Comparison of ENCODE assay signal across 9 cellular contexts in the genomic region with DNA sequence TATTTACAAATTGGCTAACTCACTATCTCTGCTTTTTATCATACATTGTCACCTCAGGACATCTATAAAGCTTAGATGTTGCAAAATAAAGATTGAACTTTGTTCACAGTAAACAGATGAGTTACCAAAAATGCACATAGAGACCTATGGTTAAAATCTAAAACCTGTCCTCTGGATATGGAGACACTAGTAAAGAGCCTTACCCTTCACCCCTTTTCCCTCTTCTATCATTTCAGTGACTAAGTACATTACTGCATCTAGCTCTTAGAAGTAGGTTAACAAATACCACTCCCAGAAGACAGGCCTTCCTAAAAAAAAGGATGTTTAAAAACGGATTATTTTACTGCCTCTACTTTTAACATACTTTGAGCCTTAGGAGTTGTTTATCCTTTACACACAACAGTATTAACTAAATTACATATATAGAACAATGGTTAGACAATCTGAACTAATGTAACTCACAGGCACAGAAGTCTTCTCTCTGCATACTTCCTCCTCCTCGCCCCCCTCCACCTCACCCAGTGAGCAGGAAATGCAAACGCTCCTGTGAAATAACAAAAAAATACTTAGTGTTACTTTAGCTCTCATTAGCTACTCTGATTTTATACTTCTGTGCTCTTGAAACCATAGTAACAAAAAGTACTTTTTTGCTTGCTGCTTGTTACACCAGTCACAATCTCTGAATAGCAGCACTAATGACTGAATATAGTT. TPM values are rescaled to one million over a fixed set of nuclear protein-coding genes. Genes with fewer than 3 reads are reported as not detected.
DNase-seq lines count a peak whose midpoint lies in the region; ATAC-seq, FAIRE-seq and TF ChIP-seq lines count a peak whose summit lies in the region.
"Had no signal": no experiment of that assay in that cellular context is flagged by ENCODE, and none has a peak within 500 bp of the region (broad histone marks: within the 10 kb centered on the region; RNA-seq: fewer than 3 reads in every experiment).

No MANE protein-coding gene starts in this region.

- no peaks in the 10 kb centered on the region for H3K27me3 ChIP-seq in ACC112 (ENCODE audit: insufficient read depth, low read length)
- H3K27me3 ChIP-seq in H9 (ENCODE audit: insufficient read depth, low read length): no peaks in the 10 kb centered on the region
- H3K27me3 ChIP-seq in HepG2 (ENCODE audit: control insufficient read depth in 1 of 2, insufficient read depth in 2 of 2, low read length in 2 of 2): no peaks in the 10 kb centered on the region
- no peaks in the 10 kb centered on the region for H3K27me3 ChIP-seq in foreskin keratinocyte

- POLR2A ChIA-PET in HepG2 (lab: Yijun Ruan, JAX): interaction anchor here (1.5 to 2.5 kb wide), 2 partner anchors 24 to 46 kb away, joined by 3 to 8 read pairs; a partner anchor contains a TSS

- no peak overlapping the region for H3K23ac ChIP-seq in H9 (ENCODE audit: insufficient read length, low read depth, low read length)

- ATAC-seq in HepG2 (no peak; the same call in 2 of the 3 replicates), foreskin keratinocyte (no peak), HG03025 (IDR thresholded peaks at IDR 0.05; ENCODE audit: low FRiP score, unreplicated experiment) (no peak)

- no TSS peak for BruUV-seq in HepG2 (replicated peaks; lab: Mats Ljungman, UMichigan)

- H3K9me3 ChIP-seq in H9 (ENCODE audit: control insufficient read depth, low read depth, low read length): no peaks in the 10 kb centered on the region
- no peaks in the 10 kb centered on the region for H3K9me3 ChIP-seq in HepG2 (ENCODE audit: low read length)

- WGBS in H9 (ENCODE audit: extremely low coverage, insufficient read length, low lambda C conversion rate): no CpG with 5 or more reads among the region's 3 CpGs
- WGBS in HepG2 (ENCODE audit: low lambda C conversion rate): 81% methylated on average over 3 of the region's 3 CpGs

- no peak for TF ChIP-seq RAD21 in HepG2 (CRISPR knock-in tag; IDR thresholded peaks at IDR 0.05)

- no peak overlapping the region for H2BK120ac ChIP-seq in H9 (ENCODE audit: low read depth, low read length, poor library complexity, severe bottlenecking)

- TF ChIP-seq EP300 in HepG2 (IDR thresholded peaks at IDR 0.05; ENCODE audit: low read depth in 2 of 2, low read length in 2 of 2) (no peak), HepG2 (CRISPR knock-in tag; IDR thresholded peaks at IDR 0.05; ENCODE audit: borderline replicate concordance) (no peak)

- H2BK12ac ChIP-seq in H9 (ENCODE audit: insufficient read length, low read depth, low read length): no peak overlapping the region

- H2BK20ac ChIP-seq in H9 (ENCODE audit: low read depth, low read length, poor library complexity, severe bottlenecking): no peak overlapping the region

- H4K20me1 ChIP-seq in H9 (ENCODE audit: control insufficient read depth, insufficient read depth, insufficient read length) (no peaks in the 10 kb centered on the region), HepG2 (ENCODE audit: insufficient read depth, low read length) (peaks cover 31% of the 10 kb centered on the region)

- H2BK15ac ChIP-seq in H9 (ENCODE audit: low read depth, low read length): no peak overlapping the region

- DNase-seq in H9 (no peak), amniotic epithelial cell (ENCODE audit: low read depth) (peak; percentile 35), HepG2 (ENCODE audit: low spot score) (no peak), foreskin keratinocyte (no peak), NCI-H1417 treated with DMSO at 0.1 percent for 48 hours (lab: John Stamatoyannopoulos, UW) (no peak), NCI-H446 treated with DMSO at 0.1 percent for 48 hours (lab: John Stamatoyannopoulos, UW) (no peak)
- DNase-seq: NCI-H524 had no signal

- CTCF ChIA-PET in HepG2 (lab: Yijun Ruan, JAX; ENCODE audit: low intra/inter-chr PET ratio, low total read pairs): no interaction called here

- H2BK5ac ChIP-seq in H9 (ENCODE audit: insufficient read length, low read length): no peak overlapping the region

- in situ Hi-C loops in HepG2 (cut with HindIII; ENCODE audit: extremely low pct_ligation_motif_present, low pct_unique_long_range_greater_than_20kb): no loop called here

- H3K27me3 Mint-ChIP-seq in H9 (ENCODE audit: low read depth): no peaks in the 10 kb centered on the region

- peaks cover 25 to 38% of the 10 kb centered on the region in 2 experiments for H3K4me1 Mint-ChIP-seq in H9

- intact Hi-C loops in HepG2 (cut with micrococcal nuclease; ENCODE audit: unreplicated experiment): no loop called here

- H3K4ac ChIP-seq in H9 (ENCODE audit: low read depth, low read length): no peak overlapping the region

- 0 out of 2 replicates have a peak overlapping the region, but pooled peaks have one; percentile 32 for H3K27ac ChIP-seq in ACC112 (ENCODE audit: low read depth, low read length)
- H3K27ac ChIP-seq in H9 (ENCODE audit: insufficient read length, low read depth, low read length): no peak overlapping the region
- no peak overlapping the region for H3K27ac ChIP-seq in HepG2 (ENCODE audit: extremely low read length, insufficient read depth, low read length)
- no peak overlapping the region for H3K27ac ChIP-seq in foreskin keratinocyte

- H3K9ac ChIP-seq in H9 (ENCODE audit: extremely low read depth, insufficient read length, low read length) (no peak overlapping the region), HepG2 (ENCODE audit: insufficient read depth, low read depth, low read length) (no peak overlapping the region)

- FAIRE-seq in HepG2 (lab: Jason Lieb, UNC): no peak

- TF ChIP-seq POLR2A in HepG2 (IDR thresholded peaks at IDR 0.05; ENCODE audit: insufficient read depth in 1 of 2, low read depth in 2 of 2, low read length in 2 of 2): no peak

- no peak overlapping the region for H4K91ac ChIP-seq in H9 (ENCODE audit: insufficient read length, low read depth, low read length)

- H2AK5ac ChIP-seq in H9 (ENCODE audit: insufficient read length, low read length): no peak overlapping the region

- peak overlapping the region in 1 of 2 experiments; percentile 50; a peak in 2 of 5 replicates for H3K4me3 Mint-ChIP-seq in H9

- no peak overlapping the region for H3T11ph ChIP-seq in H9 (ENCODE audit: low read length)

- no peak overlapping the region for H3K56ac ChIP-seq in H9 (ENCODE audit: insufficient read length, low read depth, low read length)

- H3K9me3 Mint-ChIP-seq in H9: no peaks in the 10 kb centered on the region

- no peak overlapping the region for H2AFZ ChIP-seq in ACC112 (ENCODE audit: low read length, unreplicated experiment)
- H2AFZ ChIP-seq in H9 (ENCODE audit: low read length): no peak overlapping the region
- H2AFZ ChIP-seq in HepG2 (ENCODE audit: low read length): no peak overlapping the region

- H3K79me2 ChIP-seq in ACC112 (ENCODE audit: control insufficient read depth, insufficient read depth, low read length, unreplicated experiment) (peaks cover 81% of the 10 kb centered on the region), H9 (ENCODE audit: insufficient read depth, low read length) (peaks cover 8% of the 10 kb centered on the region; the same call in 1 of the 2 replicates), HepG2 (ENCODE audit: insufficient read depth, low read length) (peaks cover 65% of the 10 kb centered on the region)

- H4K5ac ChIP-seq in H9 (ENCODE audit: insufficient read length, low read depth, low read length): no peak overlapping the region

- H3K18ac ChIP-seq in H9 (ENCODE audit: insufficient read length, low read depth, low read length): no peak overlapping the region

- no peaks in the 10 kb centered on the region for H3K79me1 ChIP-seq in H9 (ENCODE audit: insufficient read depth, low read depth, low read length, poor library complexity, severe bottlenecking)

- H3K4me1 ChIP-seq in ACC112 (ENCODE audit: control insufficient read depth, insufficient read depth, low read length, unreplicated experiment) (peaks cover 29% of the 10 kb centered on the region), H9 (ENCODE audit: insufficient read depth, low read length) (peaks cover 4% of the 10 kb centered on the region; the same call in 1 of the 2 replicates), HepG2 (ENCODE audit: insufficient read depth, low read length) (peaks cover 28% of the 10 kb centered on the region), foreskin keratinocyte (peaks cover 9% of the 10 kb centered on the region)

- H3K36me3 Mint-ChIP-seq in H9 (ENCODE audit: insufficient read depth in 1 of 3, low read depth in 3 of 3): peaks cover 14 to 31% (median 31%) of the 10 kb centered on the region in 3 experiments; a peak in 5 of 7 replicates

- peak overlapping the region; percentile 17 to 87 (median 33); a peak in 5 of 7 replicates for H3K27ac Mint-ChIP-seq in H9

- no peak overlapping the region for H3K4me2 ChIP-seq in H9 (ENCODE audit: insufficient read depth, insufficient read length, low read length)
- no peak overlapping the region for H3K4me2 ChIP-seq in HepG2 (ENCODE audit: low read depth, low read length)

- H3K14ac ChIP-seq in H9 (ENCODE audit: insufficient read depth, low read length): no peak overlapping the region

- no peak overlapping the region for H4K8ac ChIP-seq in H9 (replicated peaks; ENCODE audit: insufficient read length, low read depth, low read length)

- H3K23me2 ChIP-seq in H9 (ENCODE audit: insufficient read length, low read depth, low read length, poor library complexity, severe bottlenecking): no peaks in the 10 kb centered on the region

- H3K36me3 ChIP-seq in ACC112 (ENCODE audit: insufficient read depth, low read length): peaks cover 25% of the 10 kb centered on the region
- peaks cover 13 to 48% of the 10 kb centered on the region in 2 experiments for H3K36me3 ChIP-seq in HepG2 (replicated peaks in 1 of 2; ENCODE audit: control insufficient read depth in 1 of 2, insufficient read depth in 2 of 2, low read length in 2 of 2)

- no peak for TF ChIP-seq CTCF in H9 (conservative IDR thresholded peaks at IDR 0.05)
- no peak for TF ChIP-seq CTCF in HepG2 (CRISPR knock-in tag; IDR thresholded peaks at IDR 0.05)
- no peak for TF ChIP-seq CTCF in foreskin keratinocyte (conservative IDR thresholded peaks at IDR 0.05)

- H3K4me3 ChIP-seq in ACC112 (ENCODE audit: low read depth, low read length) (no peak overlapping the region), HepG2 (replicated peaks in 1 of 3; ENCODE audit: insufficient read depth in 1 of 3, low read depth in 2 of 3, low read length in 3 of 3) (no peak overlapping the region)

RNA-seq across cellular contexts. Expression of a gene that starts 23.3 kb away (rescaled TPM):
- total RNA-seq in H9 (2021) (87.6 and 93.3 TPM in 2 replicates), HepG2 (2016; rRNA removed; fragmentation: Illumina TruSeq; extraction: Trizol) (30.4 and 66.4 TPM in 2 replicates), foreskin keratinocyte (21.1 and 22.1 TPM in 2 replicates)
- total RNA-seq in HepG2 (2016; cell fraction: cytosol; rRNA removed; fragmentation: Illumina TruSeq; extraction: Trizol; ENCODE audit: low read depth): 4.8 and 10.3 TPM in 2 replicates
- 28.4 and 65.6 TPM in 2 replicates for total RNA-seq in HepG2 (2016; cell fraction: insoluble cytoplasmic fraction; rRNA removed; fragmentation: Illumina TruSeq; extraction: Trizol)
- total RNA-seq in HepG2 (2016; cell fraction: membrane; rRNA removed; fragmentation: Illumina TruSeq; extraction: Trizol): 15.3 and 17.3 TPM in 2 replicates
- 42.4 and 45.9 TPM in 2 replicates for total RNA-seq in HepG2 (2016; cell fraction: nucleus; rRNA removed; fragmentation: Illumina TruSeq; extraction: Trizol)
- polyA plus RNA-seq in HepG2 (2011; rRNA removed) (19.1 and 24.2 TPM in 2 replicates), foreskin keratinocyte (4.6 and 5.8 TPM in 2 replicates)
- polyA plus RNA-seq in HepG2 (2011; cell fraction: cytosol; rRNA removed): 8.7 and 13.2 TPM in 2 replicates
- 16.6 and 19.4 TPM in 2 replicates for polyA plus RNA-seq in HepG2 (2011; cell fraction: nucleus; rRNA removed)
- 28.6 and 38.1 TPM in 2 replicates for polyA plus RNA-seq in HepG2 (2012)
- polyA plus RNA-seq in HepG2 (2016; cell fraction: cytosol; fragmentation: Illumina TruSeq; extraction: Trizol; ENCODE audit: low read depth): 1.3 and 1.4 TPM in 2 replicates
- polyA plus RNA-seq in HepG2 (2016; cell fraction: insoluble cytoplasmic fraction; fragmentation: Illumina TruSeq; extraction: Trizol; ENCODE audit: low read depth): 42.2 and 43.3 TPM in 2 replicates
- polyA plus RNA-seq in HepG2 (2016; cell fraction: membrane; fragmentation: Illumina TruSeq; extraction: Trizol; ENCODE audit: low read depth): 4.5 and 5.2 TPM in 2 replicates
- 37.4 and 43.1 TPM in 2 replicates for polyA plus RNA-seq in HepG2 (2016; cell fraction: nucleus; fragmentation: Illumina TruSeq; extraction: Trizol; ENCODE audit: insufficient read depth, low read depth)
- 21.8 and 39.0 TPM in 2 replicates for polyA minus RNA-seq in HepG2 (2011; rRNA and poly(A)+ RNA removed; ENCODE audit: low replicate concordance)
- polyA minus RNA-seq in HepG2 (2011; cell fraction: cytosol; rRNA and poly(A)+ RNA removed): 40.3 and 45.6 TPM in 2 replicates
- polyA minus RNA-seq in HepG2 (2011; cell fraction: nucleus; rRNA and poly(A)+ RNA removed): 82.4 and 84.9 TPM in 2 replicates

RNA-seq across cellular contexts. Expression of a gene that starts 46.1 kb away (rescaled TPM):
- total RNA-seq in H9 (2021): 2.4 and 3.1 TPM in 2 replicates
- 5.4 and 6.5 TPM in 2 replicates for total RNA-seq in HepG2 (2016; rRNA removed; fragmentation: Illumina TruSeq; extraction: Trizol)
- 5.6 and 5.8 TPM in 2 replicates for total RNA-seq in HepG2 (2016; cell fraction: cytosol; rRNA removed; fragmentation: Illumina TruSeq; extraction: Trizol; ENCODE audit: low read depth)
- 5.2 and 6.7 TPM in 2 replicates for total RNA-seq in HepG2 (2016; cell fraction: insoluble cytoplasmic fraction; rRNA removed; fragmentation: Illumina TruSeq; extraction: Trizol)
- total RNA-seq in HepG2 (2016; cell fraction: membrane; rRNA removed; fragmentation: Illumina TruSeq; extraction: Trizol): 4.9 and 5.6 TPM in 2 replicates
- 2.7 and 3.7 TPM in 2 replicates for total RNA-seq in HepG2 (2016; cell fraction: nucleus; rRNA removed; fragmentation: Illumina TruSeq; extraction: Trizol)
- polyA plus RNA-seq in HepG2 (2011; rRNA removed): 3.5 and 3.6 TPM in 2 replicates
- 1.8 and 3.1 TPM in 2 replicates for polyA plus RNA-seq in HepG2 (2011; cell fraction: cytosol; rRNA removed)
- polyA plus RNA-seq in HepG2 (2011; cell fraction: nucleus; rRNA removed): 2.0 and 3.1 TPM in 2 replicates
- 2.5 and 4.5 TPM in 2 replicates for polyA plus RNA-seq in HepG2 (2012)
- 4.8 and 5.7 TPM in 2 replicates for polyA plus RNA-seq in HepG2 (2016; cell fraction: cytosol; fragmentation: Illumina TruSeq; extraction: Trizol; ENCODE audit: low read depth)
- polyA plus RNA-seq in HepG2 (2016; cell fraction: insoluble cytoplasmic fraction; fragmentation: Illumina TruSeq; extraction: Trizol; ENCODE audit: low read depth): 6.6 and 8.7 TPM in 2 replicates
- 4.1 and 6.7 TPM in 2 replicates for polyA plus RNA-seq in HepG2 (2016; cell fraction: membrane; fragmentation: Illumina TruSeq; extraction: Trizol; ENCODE audit: low read depth)
- polyA plus RNA-seq in HepG2 (2016; cell fraction: nucleus; fragmentation: Illumina TruSeq; extraction: Trizol; ENCODE audit: insufficient read depth, low read depth): 5.0 and 5.8 TPM in 2 replicates
- polyA minus RNA-seq in HepG2 (2011; rRNA and poly(A)+ RNA removed; ENCODE audit: low replicate concordance): 2.5 and 7.9 TPM in 2 replicates
- 2.1 and 2.3 TPM in 2 replicates for polyA minus RNA-seq in HepG2 (2011; cell fraction: cytosol; rRNA and poly(A)+ RNA removed)
- polyA minus RNA-seq in HepG2 (2011; cell fraction: nucleus; rRNA and poly(A)+ RNA removed): 4.1 and 5.7 TPM in 2 replicates
- 1.7 and 2.4 TPM in 2 replicates for total RNA-seq in foreskin keratinocyte
- 1.1 and 1.5 TPM in 2 replicates for polyA plus RNA-seq in foreskin keratinocyte
